8 cellular contexts compared by ENCODE assay signal in the genomic region with DNA sequence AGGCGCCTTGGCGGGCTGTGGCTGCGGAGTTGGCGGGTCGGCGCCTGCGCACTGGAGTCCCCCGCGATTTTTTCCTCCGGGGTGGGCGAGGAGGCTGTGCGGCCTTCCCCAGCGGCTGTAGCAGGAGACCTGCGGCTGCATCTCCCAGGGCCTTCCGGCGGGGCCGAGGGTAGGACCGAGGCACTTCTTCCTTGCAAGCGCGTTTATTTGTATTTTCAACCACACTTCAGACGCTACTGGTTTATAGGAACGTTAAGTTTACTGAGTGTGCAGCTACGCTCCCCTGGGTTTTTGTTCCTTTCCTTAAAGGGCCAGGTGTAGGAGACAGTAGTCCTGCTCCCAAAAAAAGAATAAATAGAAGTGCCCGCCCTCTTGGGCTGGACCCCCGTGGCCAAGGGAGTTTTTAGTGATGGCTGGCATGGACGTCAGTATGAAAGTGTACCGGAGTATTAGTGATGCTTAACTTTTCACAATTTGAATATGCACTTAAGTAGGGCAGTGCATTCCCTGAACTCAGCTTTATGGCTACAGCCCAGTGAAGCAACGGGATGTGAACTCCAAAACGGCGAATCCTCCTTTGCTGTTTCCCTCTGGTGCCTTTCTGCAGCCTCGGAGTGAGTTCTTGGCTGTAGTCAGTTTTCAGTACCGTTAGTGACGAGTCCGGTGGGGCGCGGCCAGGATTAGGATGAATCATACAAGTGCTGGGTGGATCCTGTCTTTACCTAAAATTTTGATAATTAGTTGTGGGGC. TPM values are rescaled to one million over a fixed set of nuclear protein-coding genes. Genes with fewer than 3 reads are reported as not detected.
DNase-seq lines count a peak whose midpoint lies in the region; ATAC-seq and TF ChIP-seq lines count a peak whose summit lies in the region.

No MANE protein-coding gene starts in this region.

- peak overlapping the region; percentile 99 for H3K27ac Mint-ChIP-seq in activated naive CD4-positive, alpha-beta T cell treated with anti-CD3 and anti-CD28 coated beads, Interleukin-2, amount 50 U/mL, for 24 hours

- peaks cover 26% of the 10 kb centered on the region for H4K20me1 ChIP-seq in SK-N-SH (ENCODE audit: insufficient read depth)

- TF ChIP-seq RAD21 in Ishikawa (IDR thresholded peaks at IDR 0.05; ENCODE audit: low read depth) (no peak), SK-N-SH (IDR thresholded peaks at IDR 0.05; ENCODE audit: low read length) (no peak)

- H3K36me3 Mint-ChIP-seq in activated naive CD4-positive, alpha-beta T cell treated with anti-CD3 and anti-CD28 coated beads, Interleukin-2, amount 50 U/mL, for 24 hours, result no peaks in the 10 kb centered on the region

- H3K9me3 Mint-ChIP-seq in activated naive CD4-positive, alpha-beta T cell treated with anti-CD3 and anti-CD28 coated beads, Interleukin-2, amount 50 U/mL, for 24 hours, result no peaks in the 10 kb centered on the region

- TF ChIP-seq CTCF in SK-N-SH (IDR thresholded peaks at IDR 0.05) (no peak), testis (IDR thresholded peaks at IDR 0.05) (peak in 1 of 3 experiments; percentile 6)

- DNase-seq in DMS 273 (lab: John Stamatoyannopoulos, UW; ENCODE audit: unreplicated experiment), result peak; percentile 78
- peak; percentile 19 for DNase-seq in SK-N-SH
- peak; percentile 73 for DNase-seq in glomerular visceral epithelial cell (ENCODE audit: extremely low spot score)
- peak; percentile 14 for DNase-seq in occipital lobe (lab: John Stamatoyannopoulos, UW)
- DNase-seq in testis, result peak; percentile 87

- H3F3A ChIP-seq in SK-N-SH (replicated peaks; ENCODE audit: insufficient read depth), result peaks cover 23% of the 10 kb centered on the region

- no peaks in the 10 kb centered on the region for H3K9me2 ChIP-seq in SK-N-SH

- POLR2A ChIA-PET in SK-N-SH (lab: Yijun Ruan, JAX), result interaction anchor here (0.6 to 1.4 kb wide), 4 partner anchors 12 to 1876 kb away, joined by 3 to 11 read pairs (median 4); partner anchors contain the start of gene RGS17

- no peak for TF ChIP-seq POLR2A in testis (IDR thresholded peaks at IDR 0.05)

- TF ChIP-seq EP300 in Ishikawa (IDR thresholded peaks at IDR 0.05; ENCODE audit: borderline replicate concordance), result no peak
- no peak for TF ChIP-seq EP300 in SK-N-SH (IDR thresholded peaks at IDR 0.05; ENCODE audit: borderline replicate concordance in 1 of 2, low read depth in 1 of 2, low read length in 1 of 2)

- peak; percentile 26 for ATAC-seq in GM21529 (IDR thresholded peaks at IDR 0.05; ENCODE audit: unreplicated experiment)

- peak overlapping the region; percentile 95 to 99 for H3K27ac ChIP-seq in SK-N-SH (ENCODE audit: low read depth in 2 of 2, low read length in 1 of 2)
- peak overlapping the region; percentile 92 to 93 for H3K27ac ChIP-seq in testis

- H3K4me1 ChIP-seq in SK-N-SH (ENCODE audit: control insufficient read depth in 1 of 2, insufficient read depth in 2 of 2, low read depth in 1 of 2, low read length in 1 of 2) (peaks cover 5 to 14% of the 10 kb centered on the region in 2 experiments; a peak in 2 of 4 replicates), testis (peaks cover 18% of the 10 kb centered on the region)

- peak overlapping the region; percentile 98 for H3K9ac ChIP-seq in SK-N-SH

- CTCF ChIA-PET in SK-N-SH (lab: Yijun Ruan, JAX), result no interaction called here

- H3K27me3 ChIP-seq in SK-N-SH (ENCODE audit: insufficient read depth) (no peaks in the 10 kb centered on the region), testis (no peaks in the 10 kb centered on the region)

- intact Hi-C loops in testis (cut with DNase I; ENCODE audit: low total_unique reads), result no loop called here

- peak overlapping the region; percentile 95 to 98 for H3K4me3 ChIP-seq in SK-N-SH (ENCODE audit: low read depth in 2 of 2, low read length in 1 of 2)
- peak overlapping the region; percentile 77 to 91 for H3K4me3 ChIP-seq in testis

- H3K36me3 ChIP-seq in SK-N-SH (replicated peaks in 1 of 2; ENCODE audit: control insufficient read depth in 1 of 2, insufficient read depth in 2 of 2, low read length in 1 of 2), result peaks cover 7 to 10% of the 10 kb centered on the region in 2 experiments
- H3K36me3 ChIP-seq in testis (ENCODE audit: low read depth, missing control alignments), result no peaks in the 10 kb centered on the region

- 0% methylated on average over 18 of the region's 36 CpGs for whole genome bisulfite sequencing in SK-N-SH (ENCODE audit: low lambda C conversion rate)
- WGBS in testis, 2 donors, result 0 to 1% methylated on average over 34 to 36 of the region's 36 CpGs

- no peaks in the 10 kb centered on the region for H3K27me3 Mint-ChIP-seq in activated naive CD4-positive, alpha-beta T cell treated with anti-CD3 and anti-CD28 coated beads, Interleukin-2, amount 50 U/mL, for 24 hours

- H3K4me2 ChIP-seq in SK-N-SH, result peak overlapping the region; percentile 97

- peak overlapping the region; percentile 78 for H2AFZ ChIP-seq in SK-N-SH (ENCODE audit: low read depth)

- H3K9me3 ChIP-seq in SK-N-SH (no peaks in the 10 kb centered on the region), testis (no peaks in the 10 kb centered on the region)

- peak overlapping the region; percentile 96 for H3K4me3 Mint-ChIP-seq in activated naive CD4-positive, alpha-beta T cell treated with anti-CD3 and anti-CD28 coated beads, Interleukin-2, amount 50 U/mL, for 24 hours

- H3K4me1 Mint-ChIP-seq in activated naive CD4-positive, alpha-beta T cell treated with anti-CD3 and anti-CD28 coated beads, Interleukin-2, amount 50 U/mL, for 24 hours, result peaks cover 46% of the 10 kb centered on the region

- H3K79me2 ChIP-seq in SK-N-SH (ENCODE audit: insufficient read depth), result peaks cover 78% of the 10 kb centered on the region

TF ChIP-seq in Ishikawa, 13 proteins besides CTCF, POLR2A, EP300 and RAD21:
- TF ChIP-seq TCF12 (IDR thresholded peaks at IDR 0.05; ENCODE audit: low read depth) (peak; percentile 47; the same call in 1 of the 2 replicates), MAX (IDR thresholded peaks at IDR 0.05) (no peak), ZBTB7A (IDR thresholded peaks at IDR 0.05; ENCODE audit: low read depth) (peak; percentile 41; the same call in 1 of the 2 replicates), TAF1 (IDR thresholded peaks at IDR 0.05; ENCODE audit: low read depth) (peak; percentile 79), FOXM1 (IDR thresholded peaks at IDR 0.05; ENCODE audit: borderline replicate concordance, low read depth) (0 out of 2 replicates have a peak, but pooled peaks have one; percentile 11)

TF ChIP-seq in SK-N-SH, 30 proteins besides CTCF, POLR2A, EP300 and RAD21 (continues in another document):
- TF ChIP-seq MAX (IDR thresholded peaks at IDR 0.05; ENCODE audit: low read depth), result no peak
- TF ChIP-seq ZBTB33 (IDR thresholded peaks at IDR 0.05; ENCODE audit: borderline replicate concordance, low read depth), result no peak
- TF ChIP-seq, protein P1, sequence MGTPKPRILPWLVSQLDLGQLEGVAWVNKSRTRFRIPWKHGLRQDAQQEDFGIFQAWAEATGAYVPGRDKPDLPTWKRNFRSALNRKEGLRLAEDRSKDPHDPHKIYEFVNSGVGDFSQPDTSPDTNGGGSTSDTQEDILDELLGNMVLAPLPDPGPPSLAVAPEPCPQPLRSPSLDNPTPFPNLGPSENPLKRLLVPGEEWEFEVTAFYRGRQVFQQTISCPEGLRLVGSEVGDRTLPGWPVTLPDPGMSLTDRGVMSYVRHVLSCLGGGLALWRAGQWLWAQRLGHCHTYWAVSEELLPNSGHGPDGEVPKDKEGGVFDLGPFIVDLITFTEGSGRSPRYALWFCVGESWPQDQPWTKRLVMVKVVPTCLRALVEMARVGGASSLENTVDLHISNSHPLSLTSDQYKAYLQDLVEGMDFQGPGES (IDR thresholded peaks at IDR 0.05; ENCODE audit: low read depth, low read length), result no peak
- TF ChIP-seq CHD2 (IDR thresholded peaks at IDR 0.05; ENCODE audit: low read length, partially characterized antibody), result no peak
- no peak; the same call in 1 of the 2 replicates for TF ChIP-seq POLR2AphosphoS5 (IDR thresholded peaks at IDR 0.05; ENCODE audit: low read depth, low read length)
- no peak for TF ChIP-seq TCF12 (IDR thresholded peaks at IDR 0.05)
- 0 out of 2 replicates have a peak, but pooled peaks have one; percentile 45 for TF ChIP-seq FOXM1 (IDR thresholded peaks at IDR 0.05; ENCODE audit: low read depth)
- peak; percentile 21; the same call in 1 of the 2 replicates for TF ChIP-seq MXI1 (IDR thresholded peaks at IDR 0.05; ENCODE audit: low read depth, low read length)
- peak; percentile 36; the same call in 1 of the 2 replicates for TF ChIP-seq YY1 (IDR thresholded peaks at IDR 0.05; ENCODE audit: low read depth)
- no peak for TF ChIP-seq RXRA (IDR thresholded peaks at IDR 0.05; ENCODE audit: borderline replicate concordance, low read depth)
- TF ChIP-seq TEAD4 (IDR thresholded peaks at IDR 0.05; ENCODE audit: borderline replicate concordance, insufficient read depth), result no peak
- peak; percentile 66; the same call in 1 of the 2 replicates for TF ChIP-seq SIN3A (IDR thresholded peaks at IDR 0.05; ENCODE audit: borderline replicate concordance, low read depth, low read length)

RNA-seq across cellular contexts. Expression of gene FBXO5, which starts 1.0 kb away (rescaled TPM):
- polyA plus RNA-seq in SK-N-SH (2012; rRNA removed) (10.6 and 12.5 TPM in 2 replicates), testis (ENCODE audit: insufficient read depth, low read depth, low replicate concordance) (6.0 TPM)
- 15.1 and 20.7 TPM in 2 replicates for polyA plus RNA-seq in SK-N-SH (2012; cell fraction: cytosol; rRNA removed)
- polyA plus RNA-seq in SK-N-SH (2012; cell fraction: nucleus; rRNA removed), result 10.3 and 13.0 TPM in 2 replicates
- total RNA-seq in occipital lobe (6.4 TPM), testis (1 to 10 TPM; 6.8 to 8.3 TPM)

RNA-seq across cellular contexts. Expression of gene MTRF1L, which starts 18.7 kb away (rescaled TPM):
- polyA plus RNA-seq in SK-N-SH (2012; rRNA removed), result 7.7 and 9.7 TPM in 2 replicates
- 10.0 and 10.8 TPM in 2 replicates for polyA plus RNA-seq in SK-N-SH (2012; cell fraction: cytosol; rRNA removed)
- polyA plus RNA-seq in SK-N-SH (2012; cell fraction: nucleus; rRNA removed), result 16.3 and 17.2 TPM in 2 replicates
- total RNA-seq in occipital lobe, result 16.8 TPM
- total RNA-seq in testis, result 10 to 100 TPM; 10.7 to 19.4 TPM
- 18.4 TPM for polyA plus RNA-seq in testis (ENCODE audit: insufficient read depth, low read depth, low replicate concordance)

Comparison
In these comparisons a context has a peak if more than half of its experiments do, and no peak if none do; other contexts are left out.
1. Peak in every context shown above with its lines: DNase-seq, ATAC-seq, H3K4me3 ChIP-seq and H3K27ac ChIP-seq.
2. DNase-seq: peak in every context shown above with its lines; median percentile 87 in testis; 78 in DMS 273; 73 in glomerular visceral epithelial cell; 19 in SK-N-SH; 14 in occipital lobe.